Comparison of ENCODE assay signal across 17 cellular contexts in the genomic region with DNA sequence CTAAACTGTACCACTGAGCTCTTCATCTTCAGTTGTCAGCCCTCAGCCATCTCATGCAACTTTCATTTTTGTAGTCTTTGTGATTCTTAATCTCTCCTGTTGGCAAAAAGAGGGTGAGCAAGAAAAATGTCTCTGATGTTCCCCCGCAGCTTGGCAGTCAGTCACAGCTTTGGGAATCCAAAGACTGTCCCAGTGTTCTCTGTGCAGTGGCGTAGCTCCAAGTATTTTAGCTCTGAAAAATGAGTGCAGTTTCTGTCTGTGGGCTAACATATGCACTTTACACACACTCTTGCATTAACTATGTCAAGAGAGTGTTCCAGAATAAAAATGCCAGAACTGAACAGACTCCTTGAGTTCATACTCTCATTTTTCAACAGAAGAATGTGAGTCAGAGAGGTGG.
DNase-seq lines count a peak whose midpoint lies in the region; FAIRE-seq and TF ChIP-seq lines count a peak whose summit lies in the region.
"Had no signal": no experiment of that assay in that cellular context is flagged by ENCODE, and none has a peak within 500 bp of the region (broad histone marks: within the 10 kb centered on the region; RNA-seq: fewer than 3 reads in every experiment).

No MANE protein-coding gene starts in this region.

- H3K27me3 ChIP-seq in astrocyte (ENCODE audit: insufficient read depth, low read length) = no peaks in the 10 kb centered on the region
- H3K27me3 ChIP-seq in HAP-1 (ENCODE audit: low read depth) = no peaks in the 10 kb centered on the region
- no peaks in the 10 kb centered on the region for H3K27me3 ChIP-seq in sigmoid colon

- H3K4me1 ChIP-seq in astrocyte (ENCODE audit: insufficient read depth, low read length) (no peaks in the 10 kb centered on the region), HAP-1 (no peaks in the 10 kb centered on the region), sigmoid colon (peaks cover 0 to 9% (median 2%) of the 10 kb centered on the region in 4 donors)
- H3K4me1 ChIP-seq: Caco-2 had no signal

- H3K27ac Mint-ChIP-seq in astrocyte (ENCODE audit: unreplicated experiment) = no peak overlapping the region
- H3K27ac Mint-ChIP-seq: activated CD4-positive, alpha-beta T cell treated with anti-CD3 and anti-CD28 coated beads, Interleukin-2, amount 10 ng/mL, durations not matched to agents 7 days and 5 days; activated naive CD4-positive, alpha-beta T cell treated with anti-CD3 and anti-CD28 coated beads for 36 hours; naive thymus-derived CD8-positive, alpha-beta T cell; stimulated activated naive CD8-positive, alpha-beta T cell treated with anti-CD3 and anti-CD28 coated beads, Interleukin-15, Interleukin-2, amounts not matched to agents 100 ng/mL and 50 ng/mL, for 24 hours had no signal

- no peaks in the 10 kb centered on the region for H3K9me3 Mint-ChIP-seq in astrocyte (ENCODE audit: unreplicated experiment)
- H3K9me3 Mint-ChIP-seq: activated CD4-positive, alpha-beta T cell treated with anti-CD3 and anti-CD28 coated beads, Interleukin-2, amount 10 ng/mL, durations not matched to agents 7 days and 5 days; activated naive CD4-positive, alpha-beta T cell treated with anti-CD3 and anti-CD28 coated beads for 36 hours; stimulated activated naive CD8-positive, alpha-beta T cell treated with anti-CD3 and anti-CD28 coated beads, Interleukin-15, Interleukin-2, amounts not matched to agents 100 ng/mL and 50 ng/mL, for 24 hours had no signal

- no peak for TF ChIP-seq EP300 in sigmoid colon (IDR thresholded peaks at IDR 0.05)

- no peak for TF ChIP-seq POLR2A in sigmoid colon (IDR thresholded peaks at IDR 0.05)

- H2AFZ ChIP-seq in astrocyte (ENCODE audit: low read depth, low read length) = no peak overlapping the region

- 83 to 87% methylated on average over 2 of the region's 2 CpGs for WGBS in sigmoid colon, 2 donors

- peak; percentile 63 for FAIRE-seq in astrocyte (lab: Jason Lieb, UNC)
- FAIRE-seq: TTC549 had no signal

- no peak overlapping the region for H3K4me3 Mint-ChIP-seq in astrocyte (ENCODE audit: unreplicated experiment)
- H3K4me3 Mint-ChIP-seq: activated CD4-positive, alpha-beta T cell treated with anti-CD3 and anti-CD28 coated beads, Interleukin-2, amount 10 ng/mL, durations not matched to agents 7 days and 5 days; activated naive CD4-positive, alpha-beta T cell treated with anti-CD3 and anti-CD28 coated beads for 36 hours; naive thymus-derived CD8-positive, alpha-beta T cell; stimulated activated naive CD8-positive, alpha-beta T cell treated with anti-CD3 and anti-CD28 coated beads, Interleukin-15, Interleukin-2, amounts not matched to agents 100 ng/mL and 50 ng/mL, for 24 hours had no signal

- no peaks in the 10 kb centered on the region for H3K27me3 Mint-ChIP-seq in astrocyte (ENCODE audit: low read depth, unreplicated experiment)
- H3K27me3 Mint-ChIP-seq: stimulated activated naive CD8-positive, alpha-beta T cell treated with anti-CD3 and anti-CD28 coated beads, Interleukin-15, Interleukin-2, amounts not matched to agents 100 ng/mL and 50 ng/mL, for 24 hours had no signal

- H3K36me3 ChIP-seq in astrocyte (ENCODE audit: insufficient read depth, low read length) (no peaks in the 10 kb centered on the region), HAP-1 (replicated peaks) (no peaks in the 10 kb centered on the region), sigmoid colon (no peaks in the 10 kb centered on the region)

- no peak overlapping the region for H3K4me3 ChIP-seq in astrocyte (ENCODE audit: insufficient read depth, low read depth, low read length)
- no peak overlapping the region for H3K4me3 ChIP-seq in HAP-1
- H3K4me3 ChIP-seq in sigmoid colon = no peak overlapping the region

- peak; percentile 21 for DNase-seq in GM04503 (ENCODE audit: low read depth)
- DNase-seq in astrocyte (ENCODE audit: low read depth) = peak; percentile 74
- DNase-seq in globus pallidus (ENCODE audit: low spot score) = peak; percentile 38
- peak; percentile 35 for DNase-seq in putamen (ENCODE audit: low spot score)
- no peak for DNase-seq in HAP-1 (ENCODE audit: low spot score in 2 of 2)
- no peak for DNase-seq in sigmoid colon
- no peak for DNase-seq in UCSD-AML1 (lab: John Stamatoyannopoulos, UW; ENCODE audit: unreplicated experiment)
- DNase-seq in NCI-H2081 (lab: John Stamatoyannopoulos, UW) = no peak
- DNase-seq: activated CD4-positive, alpha-beta T cell treated with anti-CD3 and anti-CD28 coated beads, Interleukin-2, amount 10 ng/mL, durations not matched to agents 7 days and 5 days; activated naive CD4-positive, alpha-beta T cell treated with anti-CD3 and anti-CD28 coated beads for 36 hours; Caco-2; mammary epithelial cell; naive thymus-derived CD8-positive, alpha-beta T cell; NCI-H1436; NCI-H2171 treated with DMSO at 0.1 percent for 48 hours had no signal

- no peaks in the 10 kb centered on the region for H3K79me2 ChIP-seq in astrocyte (ENCODE audit: insufficient read depth, low read length)

- in situ Hi-C loops in HAP-1 (cut with MboI; ENCODE audit: low sequenced_read_pairs) = no loop called here

- H4K20me1 ChIP-seq in astrocyte (ENCODE audit: insufficient read depth, low read length) = no peaks in the 10 kb centered on the region

- peak overlapping the region; percentile 4 for H3K4me2 ChIP-seq in astrocyte (ENCODE audit: low read length)

- no peak overlapping the region for H3K9ac ChIP-seq in astrocyte (ENCODE audit: low read length)

- no peaks in the 10 kb centered on the region for H3K36me3 Mint-ChIP-seq in astrocyte (ENCODE audit: low read depth, unreplicated experiment)
- H3K36me3 Mint-ChIP-seq: naive thymus-derived CD8-positive, alpha-beta T cell had no signal

- TF ChIP-seq CTCF in astrocyte (IDR thresholded peaks at IDR 0.05; ENCODE audit: insufficient read depth, low read depth, low read length) (no peak), sigmoid colon (IDR thresholded peaks at IDR 0.05) (no peak)

- H3K9me3 ChIP-seq in astrocyte (ENCODE audit: insufficient read depth, low read depth, low read length) (no peaks in the 10 kb centered on the region), HAP-1 (no peaks in the 10 kb centered on the region), sigmoid colon (no peaks in the 10 kb centered on the region)
- H3K9me3 ChIP-seq: Caco-2 had no signal

- H3K27ac ChIP-seq in astrocyte (ENCODE audit: low read depth, low read length) = no peak overlapping the region
- no peak overlapping the region for H3K27ac ChIP-seq in sigmoid colon

- peaks cover 9% of the 10 kb centered on the region for H3K4me1 Mint-ChIP-seq in astrocyte (ENCODE audit: low read depth, unreplicated experiment)
- H3K4me1 Mint-ChIP-seq: activated CD4-positive, alpha-beta T cell treated with anti-CD3 and anti-CD28 coated beads, Interleukin-2, amount 10 ng/mL, durations not matched to agents 7 days and 5 days; naive thymus-derived CD8-positive, alpha-beta T cell had no signal

- intact Hi-C loops in sigmoid colon (cut with DNase I) = no loop called here

Comparison
In these comparisons a context has a peak if more than half of its experiments do, and no peak if none do; other contexts are left out.
1. DNase-seq: peak in GM04503 (single experiment), astrocyte (single experiment), globus pallidus (single experiment) and putamen (single experiment); none in HAP-1 (0 of 2), sigmoid colon (single experiment), UCSD-AML1 (single experiment) and NCI-H2081 (0 of 2).